ENCODE assay signal across 8 cellular contexts in the genomic region with DNA sequence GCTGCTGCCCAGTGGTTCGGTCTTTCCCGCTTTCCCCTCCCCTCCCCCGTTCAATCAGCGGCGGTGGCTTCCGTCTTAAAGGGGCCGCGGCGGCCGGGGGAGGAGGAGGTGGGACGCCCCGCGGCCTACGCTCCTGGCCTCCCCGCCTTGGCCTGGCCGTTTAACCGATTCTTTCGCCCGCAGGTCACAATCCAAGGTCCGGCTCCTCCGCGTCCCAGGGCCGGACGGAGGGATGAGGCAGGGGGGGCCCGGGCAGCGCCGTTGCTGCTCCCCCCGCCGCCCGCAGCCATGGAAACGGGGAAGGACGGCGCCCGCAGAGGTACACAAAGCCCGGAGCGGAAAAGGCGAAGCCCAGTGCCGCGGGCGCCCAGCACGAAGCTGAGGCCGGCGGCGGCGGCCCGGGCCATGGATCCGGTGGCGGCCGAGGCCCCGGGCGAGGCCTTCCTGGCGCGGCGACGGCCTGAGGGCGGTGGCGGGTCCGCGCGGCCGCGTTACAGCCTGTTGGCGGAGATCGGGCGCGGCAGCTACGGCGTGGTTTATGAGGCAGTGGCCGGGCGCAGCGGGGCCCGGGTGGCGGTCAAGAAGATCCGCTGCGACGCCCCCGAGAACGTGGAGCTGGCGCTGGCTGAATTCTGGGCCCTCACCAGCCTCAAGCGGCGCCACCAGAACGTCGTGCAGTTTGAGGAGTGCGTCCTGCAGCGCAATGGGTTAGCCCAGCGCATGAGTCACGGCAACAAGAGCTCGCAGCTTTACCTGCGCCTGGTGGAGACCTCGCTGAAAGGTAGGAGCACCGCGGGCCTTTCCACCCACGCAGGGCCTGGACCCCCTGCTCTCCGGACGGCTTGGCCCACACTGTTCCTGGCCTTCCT. TPM values are rescaled to one million over a fixed set of nuclear protein-coding genes. Genes with fewer than 3 reads are reported as not detected.
DNase-seq lines count a peak whose midpoint lies in the region; ATAC-seq and TF ChIP-seq lines count a peak whose summit lies in the region.

No MANE protein-coding gene starts in this region.

- DNase-seq in Daoy (ENCODE audit: low read depth): peak; percentile 88
- peak; percentile 92 for DNase-seq in KBM-7
- DNase-seq in RWPE2 (ENCODE audit: low spot score): peak; percentile 85
- peak; percentile 83 for DNase-seq in activated gamma-delta T cell (lab: John Stamatoyannopoulos, UW)
- DNase-seq in foreskin fibroblast: peak; percentile 77 to 92
- DNase-seq in stromal cell of bone marrow (ENCODE audit: low read depth): peak; percentile 70

- peaks cover 9% of the 10 kb centered on the region for H3K4me1 ChIP-seq in RWPE2 (ENCODE audit: insufficient read depth, poor library complexity, severe bottlenecking)
- peaks cover 22% of the 10 kb centered on the region for H3K4me1 ChIP-seq in neuron (ENCODE audit: insufficient read depth, low read length)

- TF ChIP-seq CTCF in RWPE2 (IDR thresholded peaks at IDR 0.05; ENCODE audit: poor library complexity, severe bottlenecking): no peak
- TF ChIP-seq CTCF in foreskin fibroblast (IDR thresholded peaks at IDR 0.05; ENCODE audit: low read depth, low read length): no peak

- H3K4me3 ChIP-seq in RWPE2 (ENCODE audit: severe bottlenecking) (peak overlapping the region; percentile 94), foreskin fibroblast (ENCODE audit: low read depth in 1 of 2, low read length in 2 of 2) (peak overlapping the region; percentile 69 to 99), neuron (ENCODE audit: low read length) (peak overlapping the region; percentile 66)

- peak; percentile 58 for ATAC-seq in GM21723 (IDR thresholded peaks at IDR 0.05; ENCODE audit: unreplicated experiment)
- ATAC-seq in RWPE2 (ENCODE audit: low read depth): peak; percentile 63

- peak overlapping the region; percentile 83 for H2AFZ ChIP-seq in neuron (ENCODE audit: low read depth, low read length)

- H3K27me3 ChIP-seq in RWPE2 (ENCODE audit: insufficient read depth, poor library complexity, severe bottlenecking): no peaks in the 10 kb centered on the region
- H3K27me3 ChIP-seq in neuron (ENCODE audit: insufficient read depth, low read length): no peaks in the 10 kb centered on the region

- in situ Hi-C loops in KBM-7 (cut with MboI; ENCODE audit: low pct_unique_long_range_greater_than_20kb, low sequenced_read_pairs): no loop called here

- H3K9me3 ChIP-seq in RWPE2 (ENCODE audit: severe bottlenecking) (no peaks in the 10 kb centered on the region), neuron (ENCODE audit: low read length) (no peaks in the 10 kb centered on the region)

- H3K36me3 ChIP-seq in RWPE2 (ENCODE audit: low read depth) (peaks cover 31% of the 10 kb centered on the region), neuron (ENCODE audit: insufficient read depth, low read length) (peaks cover 23% of the 10 kb centered on the region)

- peak overlapping the region; percentile 83 for H3K27ac ChIP-seq in RWPE2 (ENCODE audit: poor library complexity, severe bottlenecking)

RNA-seq across cellular contexts. Expression of gene STK35, which starts 1.2 kb away (rescaled TPM):
- total RNA-seq in Daoy (2014; rRNA removed; shearing (Covaris generic)): 10.8 and 21.7 TPM in 2 replicates

Comparison
In these comparisons a context has a peak if more than half of its experiments do, and no peak if none do; other contexts are left out.
1. Peak in every context shown above with its lines: DNase-seq, ATAC-seq, H3K4me3 ChIP-seq and H3K27ac ChIP-seq.